Comparison of ENCODE assay signal across 8 cellular contexts in genomic region chr17:82648761-82649474, GRCh38. TPM values are rescaled to one million over a fixed set of nuclear protein-coding genes. Genes with fewer than 3 reads are reported as not detected.
A peak's percentile ranks its signal among the peaks of the same experiment; 100 is the strongest.
DNase-seq lines count a peak whose midpoint lies in the region; ATAC-seq and TF ChIP-seq lines count a peak whose summit lies in the region.

No MANE protein-coding gene starts in this region.

- H3K4me3 ChIP-seq in OCI-LY3 (ENCODE audit: low read length) (peak overlapping the region; percentile 76), liver (ENCODE audit: low read depth in 1 of 3, low read length in 3 of 3) (peak overlapping the region in 2 of 3 donors; percentile 23 to 26)

- TF ChIP-seq CTCF in 22Rv1 (IDR thresholded peaks at IDR 0.05), result no peak
- no peak for TF ChIP-seq CTCF in OCI-LY3 (IDR thresholded peaks at IDR 0.05; ENCODE audit: low read depth, low read length)
- no peak for TF ChIP-seq CTCF in liver (IDR thresholded peaks at IDR 0.05; ENCODE audit: low read depth, low read length, missing input control)

- H3K27me3 ChIP-seq in OCI-LY3 (ENCODE audit: low read depth, low read length) (no peaks in the 10 kb centered on the region), liver (ENCODE audit: control insufficient read depth in 4 of 4, insufficient read depth in 4 of 4, low read length in 3 of 4) (no peaks in the 10 kb centered on the region)

- H2AFZ ChIP-seq in OCI-LY3 (ENCODE audit: low read depth, low read length), result no peak overlapping the region

- H3K9ac ChIP-seq in OCI-LY3 (ENCODE audit: low read length) (0 out of 2 replicates have a peak overlapping the region, but pooled peaks have one; percentile 35), liver (ENCODE audit: low read depth in 1 of 2, low read length in 2 of 2) (no peak overlapping the region)

- peak overlapping the region; percentile 61 for H3K27ac ChIP-seq in 22Rv1
- no peak overlapping the region; the same call in 1 of the 2 replicates for H3K27ac ChIP-seq in OCI-LY3 (ENCODE audit: low read length)
- H3K27ac ChIP-seq in caudate nucleus (ENCODE audit: low read depth, low read length), result peak overlapping the region; percentile 82
- no peak overlapping the region for H3K27ac ChIP-seq in liver (ENCODE audit: low read depth in 1 of 2, low read length in 2 of 2)
- H3K27ac ChIP-seq in temporal lobe (ENCODE audit: low read depth, low read length), result peak overlapping the region; percentile 79

- 19% methylated on average over 25 of the region's 36 CpGs for WGBS in liver

- H3K36me3 ChIP-seq in OCI-LY3 (replicated peaks; ENCODE audit: low read depth, low read length), result peaks cover 12% of the 10 kb centered on the region
- peaks cover 0 to 5% (median 3%) of the 10 kb centered on the region in 4 donors for H3K36me3 ChIP-seq in liver (ENCODE audit: control insufficient read depth in 4 of 4, insufficient read depth in 3 of 4, low read depth in 1 of 4, low read length in 3 of 4)

- no peak for ATAC-seq in HG03159 (IDR thresholded peaks at IDR 0.05; ENCODE audit: unreplicated experiment)
- ATAC-seq in HG03175 (IDR thresholded peaks at IDR 0.05; ENCODE audit: unreplicated experiment), result no peak

- peak overlapping the region; percentile 75 for H3K4me2 ChIP-seq in OCI-LY3 (ENCODE audit: low read length)

- H4K20me1 ChIP-seq in OCI-LY3 (ENCODE audit: insufficient read depth, low read length), result peaks cover 32% of the 10 kb centered on the region

- H3K9me3 ChIP-seq in OCI-LY3 (ENCODE audit: insufficient read depth, low read length) (no peaks in the 10 kb centered on the region), liver (ENCODE audit: control insufficient read depth in 4 of 4, low read length in 3 of 4) (no peaks in the 10 kb centered on the region)

- H3K4me1 ChIP-seq in OCI-LY3 (ENCODE audit: low read length), result peaks cover 8% of the 10 kb centered on the region
- H3K4me1 ChIP-seq in liver (ENCODE audit: control insufficient read depth in 4 of 4, insufficient read depth in 4 of 4, low read length in 3 of 4), result peaks cover 3 to 19% (median 14%) of the 10 kb centered on the region in 4 donors

- peak; percentile 90 for DNase-seq in GM03348 (ENCODE audit: low spot score)
- DNase-seq in caudate nucleus (lab: John Stamatoyannopoulos, UW), result peak in 9 of 61 donors; percentile 22 to 77 (median 61)

- H3K79me2 ChIP-seq in OCI-LY3 (ENCODE audit: low read length), result peaks cover 41% of the 10 kb centered on the region

- no peak for TF ChIP-seq RAD21 in liver (IDR thresholded peaks at IDR 0.05)

TF ChIP-seq in liver, 16 proteins besides CTCF, POLR2A, EP300 and RAD21:
- TF ChIP-seq TAF1 (conservative IDR thresholded peaks at IDR 0.05), result no peak
- no peak for TF ChIP-seq RXRA (IDR thresholded peaks at IDR 0.05)
- TF ChIP-seq EGR1 (IDR thresholded peaks at IDR 0.05; ENCODE audit: low read depth in 2 of 2), result no peak
- no peak for TF ChIP-seq NR2F2 (IDR thresholded peaks at IDR 0.05)
- TF ChIP-seq, protein P1, sequence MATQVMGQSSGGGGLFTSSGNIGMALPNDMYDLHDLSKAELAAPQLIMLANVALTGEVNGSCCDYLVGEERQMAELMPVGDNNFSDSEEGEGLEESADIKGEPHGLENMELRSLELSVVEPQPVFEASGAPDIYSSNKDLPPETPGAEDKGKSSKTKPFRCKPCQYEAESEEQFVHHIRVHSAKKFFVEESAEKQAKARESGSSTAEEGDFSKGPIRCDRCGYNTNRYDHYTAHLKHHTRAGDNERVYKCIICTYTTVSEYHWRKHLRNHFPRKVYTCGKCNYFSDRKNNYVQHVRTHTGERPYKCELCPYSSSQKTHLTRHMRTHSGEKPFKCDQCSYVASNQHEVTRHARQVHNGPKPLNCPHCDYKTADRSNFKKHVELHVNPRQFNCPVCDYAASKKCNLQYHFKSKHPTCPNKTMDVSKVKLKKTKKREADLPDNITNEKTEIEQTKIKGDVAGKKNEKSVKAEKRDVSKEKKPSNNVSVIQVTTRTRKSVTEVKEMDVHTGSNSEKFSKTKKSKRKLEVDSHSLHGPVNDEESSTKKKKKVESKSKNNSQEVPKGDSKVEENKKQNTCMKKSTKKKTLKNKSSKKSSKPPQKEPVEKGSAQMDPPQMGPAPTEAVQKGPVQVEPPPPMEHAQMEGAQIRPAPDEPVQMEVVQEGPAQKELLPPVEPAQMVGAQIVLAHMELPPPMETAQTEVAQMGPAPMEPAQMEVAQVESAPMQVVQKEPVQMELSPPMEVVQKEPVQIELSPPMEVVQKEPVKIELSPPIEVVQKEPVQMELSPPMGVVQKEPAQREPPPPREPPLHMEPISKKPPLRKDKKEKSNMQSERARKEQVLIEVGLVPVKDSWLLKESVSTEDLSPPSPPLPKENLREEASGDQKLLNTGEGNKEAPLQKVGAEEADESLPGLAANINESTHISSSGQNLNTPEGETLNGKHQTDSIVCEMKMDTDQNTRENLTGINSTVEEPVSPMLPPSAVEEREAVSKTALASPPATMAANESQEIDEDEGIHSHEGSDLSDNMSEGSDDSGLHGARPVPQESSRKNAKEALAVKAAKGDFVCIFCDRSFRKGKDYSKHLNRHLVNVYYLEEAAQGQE (IDR thresholded peaks at IDR 0.05), result no peak
- TF ChIP-seq GABPA (IDR thresholded peaks at IDR 0.05 in 1 of 2, conservative IDR thresholded peaks at IDR 0.05 in 1 of 2), result no peak
- no peak for TF ChIP-seq FOXA1 (IDR thresholded peaks at IDR 0.05)
- TF ChIP-seq MAX (IDR thresholded peaks at IDR 0.05), result no peak
- no peak for TF ChIP-seq FOXA2 (IDR thresholded peaks at IDR 0.05)
- no peak for TF ChIP-seq JUND (IDR thresholded peaks at IDR 0.05)
- TF ChIP-seq HNF4G (IDR thresholded peaks at IDR 0.05), result no peak
- TF ChIP-seq ATF3 (IDR thresholded peaks at IDR 0.05), result no peak
- TF ChIP-seq YY1 (IDR thresholded peaks at IDR 0.05), result no peak
- TF ChIP-seq HNF4A (conservative IDR thresholded peaks at IDR 0.05), result no peak
- TF ChIP-seq, protein P2, sequence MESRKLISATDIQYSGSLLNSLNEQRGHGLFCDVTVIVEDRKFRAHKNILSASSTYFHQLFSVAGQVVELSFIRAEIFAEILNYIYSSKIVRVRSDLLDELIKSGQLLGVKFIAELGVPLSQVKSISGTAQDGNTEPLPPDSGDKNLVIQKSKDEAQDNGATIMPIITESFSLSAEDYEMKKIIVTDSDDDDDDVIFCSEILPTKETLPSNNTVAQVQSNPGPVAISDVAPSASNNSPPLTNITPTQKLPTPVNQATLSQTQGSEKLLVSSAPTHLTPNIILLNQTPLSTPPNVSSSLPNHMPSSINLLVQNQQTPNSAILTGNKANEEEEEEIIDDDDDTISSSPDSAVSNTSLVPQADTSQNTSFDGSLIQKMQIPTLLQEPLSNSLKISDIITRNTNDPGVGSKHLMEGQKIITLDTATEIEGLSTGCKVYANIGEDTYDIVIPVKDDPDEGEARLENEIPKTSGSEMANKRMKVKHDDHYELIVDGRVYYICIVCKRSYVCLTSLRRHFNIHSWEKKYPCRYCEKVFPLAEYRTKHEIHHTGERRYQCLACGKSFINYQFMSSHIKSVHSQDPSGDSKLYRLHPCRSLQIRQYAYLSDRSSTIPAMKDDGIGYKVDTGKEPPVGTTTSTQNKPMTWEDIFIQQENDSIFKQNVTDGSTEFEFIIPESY (IDR thresholded peaks at IDR 0.05), result no peak
- no peak for TF ChIP-seq SP1 (IDR thresholded peaks at IDR 0.05)

RNA-seq across cellular contexts. Expression of gene WDR45B, which starts 0.7 kb away (rescaled TPM):
- total RNA-seq in liver (10 to 100 TPM; 28.2 to 40.9 TPM), temporal lobe (43.0 TPM)
- polyA plus RNA-seq in liver, result 10 to 100 TPM; 25.4 to 30.2 TPM

RNA-seq across cellular contexts. Expression of gene RAB40B, which starts 49.6 kb away (rescaled TPM):
- total RNA-seq in liver, result 1 to 10 TPM; 2.9 to 9.6 TPM
- 10 to 100 TPM; 11.4 to 12.1 TPM for polyA plus RNA-seq in liver
- total RNA-seq in temporal lobe, result 13.0 TPM

Comparison
In these comparisons a context has a peak if more than half of its experiments do, and no peak if none do; other contexts are left out.
1. H3K27ac ChIP-seq: peak in 22Rv1 (single experiment), caudate nucleus (single experiment) and temporal lobe (single experiment); none in OCI-LY3 (single experiment) and liver (0 of 2).